ENCODE assay signal across 1 cellular context in the genomic region with DNA sequence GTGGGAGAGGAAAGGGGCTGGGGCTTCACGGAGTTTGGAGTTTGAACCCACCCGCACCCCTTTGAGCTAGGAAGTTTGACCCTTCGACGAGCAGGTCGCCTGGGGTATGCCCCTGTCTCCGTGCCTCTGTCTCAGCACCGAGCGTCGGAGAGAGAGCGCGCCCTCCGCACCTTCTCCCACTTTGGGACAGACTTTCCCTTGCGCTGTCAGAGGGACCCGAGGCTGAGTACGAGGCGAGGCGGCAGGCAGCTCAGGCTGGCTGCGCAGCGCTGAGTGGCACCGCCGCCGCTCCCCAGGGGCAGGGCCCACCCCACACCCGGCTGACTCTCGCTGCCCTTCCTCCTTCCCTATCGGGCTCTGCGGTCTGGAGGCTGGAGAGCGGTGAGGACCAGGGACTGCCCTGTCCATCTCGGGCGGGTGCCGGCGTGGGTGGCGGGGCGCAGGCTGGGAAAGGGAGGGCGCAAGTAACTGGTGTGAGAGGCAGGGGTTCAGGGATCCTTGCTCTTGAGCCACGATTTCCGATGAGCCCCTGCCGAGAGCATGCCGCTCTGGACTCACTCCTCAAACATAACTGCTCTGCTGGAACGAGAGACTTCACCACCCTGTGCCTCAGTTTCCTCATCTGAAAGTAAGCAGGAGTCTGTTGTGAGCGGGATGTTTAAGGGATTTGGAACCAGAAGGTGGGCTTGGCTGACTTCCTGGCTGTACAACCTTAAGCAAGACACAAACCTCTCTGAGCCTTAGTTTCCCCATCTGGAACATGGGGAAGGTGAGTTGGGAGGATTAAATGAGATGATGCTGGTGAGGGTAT.
A peak's percentile ranks its signal among the peaks of the same experiment; 100 is the strongest.
TF ChIP-seq lines count a peak whose summit lies in the region.

No MANE protein-coding gene starts in this region.

TF ChIP-seq in HepG2, 621 proteins besides CTCF, POLR2A, EP300 and RAD21 (continued from another document and continues in another):
- TF ChIP-seq TCF12 (IDR thresholded peaks at IDR 0.05) (no peak), TCF12 (CRISPR knock-in tag; IDR thresholded peaks at IDR 0.05) (no peak), KDM5B (CRISPR knock-in tag; IDR thresholded peaks at IDR 0.05; ENCODE audit: borderline replicate concordance) (no peak), NFE2 (CRISPR knock-in tag; IDR thresholded peaks at IDR 0.05) (no peak), ZNF33A (CRISPR knock-in tag; IDR thresholded peaks at IDR 0.05; ENCODE audit: borderline replicate concordance) (no peak), ZNF431 (CRISPR knock-in tag; IDR thresholded peaks at IDR 0.05; ENCODE audit: borderline replicate concordance, low read depth) (no peak), SIN3B (IDR thresholded peaks at IDR 0.05; ENCODE audit: low read length) (no peak), ZKSCAN8 (CRISPR knock-in tag; IDR thresholded peaks at IDR 0.05; ENCODE audit: borderline replicate concordance) (no peak), ZNF333 (CRISPR knock-in tag; IDR thresholded peaks at IDR 0.05; ENCODE audit: borderline replicate concordance) (peak; percentile 71; the same call in 1 of the 2 replicates), RFXAP (CRISPR knock-in tag; IDR thresholded peaks at IDR 0.05; ENCODE audit: borderline replicate concordance) (no peak), ZKSCAN1 (IDR thresholded peaks at IDR 0.05; ENCODE audit: low read length) (no peak), MYC (CRISPR knock-in tag; IDR thresholded peaks at IDR 0.05; ENCODE audit: borderline replicate concordance) (no peak), NR2C2 (CRISPR knock-in tag; IDR thresholded peaks at IDR 0.05; ENCODE audit: borderline replicate concordance) (0 out of 2 replicates have a peak, but pooled peaks have one; percentile 44), NFKB2 (CRISPR knock-in tag; IDR thresholded peaks at IDR 0.05; ENCODE audit: borderline replicate concordance) (0 out of 2 replicates have a peak, but pooled peaks have one; percentile 36), PHB2 (IDR thresholded peaks at IDR 0.05; ENCODE audit: partially characterized antibody) (no peak), ZNF20 (CRISPR knock-in tag; IDR thresholded peaks at IDR 0.05) (no peak), ZNF878 (CRISPR knock-in tag; IDR thresholded peaks at IDR 0.05) (no peak), ZNF800 (CRISPR knock-in tag; IDR thresholded peaks at IDR 0.05) (0 out of 2 replicates have a peak, but pooled peaks have one; percentile 77), ZNF337 (CRISPR knock-in tag; IDR thresholded peaks at IDR 0.05; ENCODE audit: borderline replicate concordance, low read depth) (no peak), TAF1 (CRISPR knock-in tag; IDR thresholded peaks at IDR 0.05) (no peak), TFDP2 (CRISPR knock-in tag; IDR thresholded peaks at IDR 0.05) (no peak), ZZZ3 (CRISPR knock-in tag; IDR thresholded peaks at IDR 0.05; ENCODE audit: borderline replicate concordance) (no peak), SMARCE1 (IDR thresholded peaks at IDR 0.05; ENCODE audit: borderline replicate concordance) (no peak), ARNT2 (CRISPR knock-in tag; IDR thresholded peaks at IDR 0.05; ENCODE audit: low read depth) (no peak), ARID3A (IDR thresholded peaks at IDR 0.05; ENCODE audit: low read depth, low read length) (no peak), RARG (CRISPR knock-in tag; IDR thresholded peaks at IDR 0.05; ENCODE audit: low read depth) (no peak), GTF3A (CRISPR knock-in tag; conservative IDR thresholded peaks at IDR 0.05) (no peak), TGIF2 (CRISPR knock-in tag; IDR thresholded peaks at IDR 0.05) (no peak), KDM2A (CRISPR knock-in tag; IDR thresholded peaks at IDR 0.05; ENCODE audit: borderline replicate concordance, low read depth) (peak; percentile 40; the same call in 1 of the 2 replicates), MXD4 (CRISPR knock-in tag; IDR thresholded peaks at IDR 0.05) (no peak), DPF2 (CRISPR knock-in tag; IDR thresholded peaks at IDR 0.05; ENCODE audit: borderline replicate concordance, low read depth) (no peak), RXRA (CRISPR knock-in tag; IDR thresholded peaks at IDR 0.05) (peak; percentile 24; the same call in 1 of the 2 replicates), TEAD2 (CRISPR knock-in tag; IDR thresholded peaks at IDR 0.05) (no peak), ZNF207 (IDR thresholded peaks at IDR 0.05; ENCODE audit: borderline replicate concordance) (no peak), ZNF687 (CRISPR knock-in tag; IDR thresholded peaks at IDR 0.05) (peak; percentile 64), ZNF543 (CRISPR knock-in tag; IDR thresholded peaks at IDR 0.05) (no peak), TBX3 (IDR thresholded peaks at IDR 0.05; ENCODE audit: borderline replicate concordance) (no peak), RORA (CRISPR knock-in tag; IDR thresholded peaks at IDR 0.05) (no peak), ZBTB21 (CRISPR knock-in tag; IDR thresholded peaks at IDR 0.05) (no peak), PCBP2 (optimal IDR thresholded peaks at IDR 0.05; ENCODE audit: low read depth, low read length, poor library complexity, severe bottlenecking) (no peak), PAX8 (CRISPR knock-in tag; IDR thresholded peaks at IDR 0.05; ENCODE audit: borderline replicate concordance) (no peak), ZFYVE20 (CRISPR knock-in tag; IDR thresholded peaks at IDR 0.05; ENCODE audit: borderline replicate concordance, low read depth) (no peak), MTF1 (CRISPR knock-in tag; IDR thresholded peaks at IDR 0.05) (no peak), YEATS2 (CRISPR knock-in tag; IDR thresholded peaks at IDR 0.05; ENCODE audit: borderline replicate concordance) (no peak), GMEB2 (CRISPR knock-in tag; IDR thresholded peaks at IDR 0.05; ENCODE audit: low read depth) (no peak), TP53 (CRISPR knock-in tag; conservative IDR thresholded peaks at IDR 0.05) (no peak), ZNF510 (CRISPR knock-in tag; IDR thresholded peaks at IDR 0.05; ENCODE audit: low read depth) (no peak), HNF4G (IDR thresholded peaks at IDR 0.05; ENCODE audit: borderline replicate concordance, low read depth, low read length) (no peak), HNF4G (CRISPR knock-in tag; IDR thresholded peaks at IDR 0.05; ENCODE audit: borderline replicate concordance, low read depth) (no peak), IRX3 (CRISPR knock-in tag; IDR thresholded peaks at IDR 0.05; ENCODE audit: borderline replicate concordance, low read depth) (no peak), ETV6 (CRISPR knock-in tag; conservative IDR thresholded peaks at IDR 0.05) (no peak), ZFP41 (CRISPR knock-in tag; IDR thresholded peaks at IDR 0.05; ENCODE audit: borderline replicate concordance) (0 out of 2 replicates have a peak, but pooled peaks have one; percentile 41), ZSCAN25 (CRISPR knock-in tag; IDR thresholded peaks at IDR 0.05) (no peak), CEBPB (IDR thresholded peaks at IDR 0.05; ENCODE audit: borderline replicate concordance, low read depth, low read length) (no peak), ASH2L (IDR thresholded peaks at IDR 0.05; ENCODE audit: insufficient read length, low read depth, low read length) (no peak)
- TF ChIP-seq, protein P1, sequence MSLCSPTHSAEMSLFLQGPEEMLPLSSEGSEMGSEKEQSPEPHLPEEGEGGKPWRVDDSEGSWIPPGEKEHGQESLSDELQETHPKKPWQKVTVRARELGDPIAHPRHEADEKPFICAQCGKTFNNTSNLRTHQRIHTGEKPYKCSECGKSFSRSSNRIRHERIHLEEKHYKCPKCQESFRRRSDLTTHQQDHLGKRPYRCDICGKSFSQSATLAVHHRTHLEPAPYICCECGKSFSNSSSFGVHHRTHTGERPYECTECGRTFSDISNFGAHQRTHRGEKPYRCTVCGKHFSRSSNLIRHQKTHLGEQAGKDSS (CRISPR knock-in tag; IDR thresholded peaks at IDR 0.05; ENCODE audit: borderline replicate concordance, low read depth), result no peak
